8 cellular contexts compared by ENCODE assay signal in genomic region chr10:31133251-31133627, GRCh38.
DNase-seq lines count a peak whose midpoint lies in the region; ATAC-seq, FAIRE-seq and TF ChIP-seq lines count a peak whose summit lies in the region.

No MANE protein-coding gene starts in this region.

- H3K9me3 Mint-ChIP-seq in activated T-cell treated with anti-CD3 and anti-CD28 coated beads, Interleukin-2, amount 50 U/mL, for 72 hours, result no peaks in the 10 kb centered on the region
- H3K9me3 Mint-ChIP-seq in memory B cell, result no peaks in the 10 kb centered on the region

- peak overlapping the region in 2 of 4 donors; percentile 13 to 64 for H3K4me3 ChIP-seq in adrenal gland
- peak overlapping the region; percentile 45 to 46 for H3K4me3 ChIP-seq in testis
- H3K4me3 ChIP-seq in BE2C (ENCODE audit: low read depth, low read length), result no peak overlapping the region

- peak overlapping the region; percentile 70 to 83 for H3K4me3 Mint-ChIP-seq in activated T-cell treated with anti-CD3 and anti-CD28 coated beads, Interleukin-2, amount 50 U/mL, for 72 hours
- H3K4me3 Mint-ChIP-seq in memory B cell, result peak overlapping the region; percentile 87

- H3K36me3 Mint-ChIP-seq in activated T-cell treated with anti-CD3 and anti-CD28 coated beads, Interleukin-2, amount 50 U/mL, for 72 hours (ENCODE audit: insufficient read depth in 2 of 2), result no peaks in the 10 kb centered on the region
- H3K36me3 Mint-ChIP-seq in memory B cell, result no peaks in the 10 kb centered on the region

- no peak for FAIRE-seq in RCC 7860 (lab: Jason Lieb, UNC)

- H3K27me3 ChIP-seq in adrenal gland (no peaks in the 10 kb centered on the region), testis (no peaks in the 10 kb centered on the region), BE2C (no peaks in the 10 kb centered on the region)

- no peak for DNase-seq in activated T-cell treated with anti-CD3 and anti-CD28 coated beads, Interleukin-2, amount 50 U/mL, for 72 hours
- no peak for DNase-seq in activated T-cell treated with anti-CD3 and anti-CD28 coated beads for 4 hours
- DNase-seq in adrenal gland, result no peak
- DNase-seq in memory B cell (ENCODE audit: low spot score in 2 of 2), result no peak
- no peak for DNase-seq in testis
- DNase-seq in RCC 7860 (ENCODE audit: low spot score), result no peak
- DNase-seq in BE2C, result no peak

- H3K36me3 ChIP-seq in adrenal gland (replicated peaks in 1 of 2) (no peaks in the 10 kb centered on the region), testis (ENCODE audit: low read depth, missing control alignments) (no peaks in the 10 kb centered on the region), BE2C (no peaks in the 10 kb centered on the region)

- TF ChIP-seq CTCF in adrenal gland (IDR thresholded peaks at IDR 0.05) (no peak), testis (IDR thresholded peaks at IDR 0.05) (no peak), BE2C (IDR thresholded peaks at IDR 0.05; ENCODE audit: low read depth, low read length) (no peak)

- H3K27ac Mint-ChIP-seq in activated T-cell treated with anti-CD3 and anti-CD28 coated beads, Interleukin-2, amount 50 U/mL, for 72 hours, result no peak overlapping the region
- no peak overlapping the region for H3K27ac Mint-ChIP-seq in memory B cell

- intact Hi-C loops in adrenal gland (cut with DNase I), result no loop called here
- intact Hi-C loops in testis (cut with DNase I; ENCODE audit: low total_unique reads), result no loop called here

- no peak for ATAC-seq in activated T-cell treated with anti-CD3 and anti-CD28 coated beads, Interleukin-2, amount 50 U/mL, for 72 hours (replicated peaks in 1 of 2)
- ATAC-seq in memory B cell (ENCODE audit: low read depth) (peak; percentile 5), HG02938 (IDR thresholded peaks at IDR 0.05; ENCODE audit: unreplicated experiment) (no peak)

- H3K4me1 ChIP-seq in adrenal gland (replicated peaks in 1 of 2) (peaks cover 9% of the 10 kb centered on the region in 2 donors), testis (peaks cover 6% of the 10 kb centered on the region), BE2C (peaks cover 26% of the 10 kb centered on the region)

- H3K9me3 ChIP-seq in adrenal gland (replicated peaks in 1 of 3), result no peaks in the 10 kb centered on the region
- H3K9me3 ChIP-seq in testis, result no peaks in the 10 kb centered on the region
- no peaks in the 10 kb centered on the region for H3K9me3 ChIP-seq in BE2C

- WGBS in adrenal gland, 4 donors, result 60 to 69% (median 62%) methylated on average over 8 to 10 of the region's 10 CpGs
- 44 to 46% methylated on average over 10 of the region's 10 CpGs for WGBS in testis, 2 donors

- no peak for TF ChIP-seq POLR2A in adrenal gland (IDR thresholded peaks at IDR 0.05)
- TF ChIP-seq POLR2A in testis (IDR thresholded peaks at IDR 0.05), result no peak

- H3K4me1 Mint-ChIP-seq in activated T-cell treated with anti-CD3 and anti-CD28 coated beads, Interleukin-2, amount 50 U/mL, for 72 hours (ENCODE audit: low read depth), result peaks cover 46% of the 10 kb centered on the region
- H3K4me1 Mint-ChIP-seq in memory B cell, result peaks cover 8% of the 10 kb centered on the region

- H3K27ac ChIP-seq in adrenal gland (peak overlapping the region in 3 of 5 donors; percentile 52 to 88 (median 83)), testis (peak overlapping the region in 1 of 2 donors; percentile 83)

- no peaks in the 10 kb centered on the region for H3K27me3 Mint-ChIP-seq in activated T-cell treated with anti-CD3 and anti-CD28 coated beads, Interleukin-2, amount 50 U/mL, for 72 hours (ENCODE audit: low read depth)
- peaks cover 1% of the 10 kb centered on the region for H3K27me3 Mint-ChIP-seq in memory B cell
